Comparison of ENCODE assay signal across 22 cellular contexts in genomic region chr14:37167151-37168047, GRCh38. TPM values are rescaled to one million over a fixed set of nuclear protein-coding genes. Genes with fewer than 3 reads are reported as not detected.
"Had no signal": no experiment of that assay in that cellular context is flagged by ENCODE, and none has a peak within 500 bp of the region (broad histone marks: within the 10 kb centered on the region; RNA-seq: fewer than 3 reads in every experiment).

No MANE protein-coding gene starts in this region.

- H3K9ac ChIP-seq: parathyroid adenoma had no signal

- DNase-seq: activated CD4-positive, CD25-positive, alpha-beta regulatory T cell treated with anti-CD3 and anti-CD28 coated beads, Interleukin-2, amount 50 U/mL, for 72 hours; activated CD8-positive, alpha-beta memory T cell treated with anti-CD3 and anti-CD28 coated beads for 24 hours; activated CD8-positive, alpha-beta memory T cell treated with anti-CD3 and anti-CD28 coated beads, Interleukin-2, amount 50 U/mL, for 48 hours; activated effector memory CD4-positive, alpha-beta T cell treated with Interleukin-2 at 50 U/mL for 16 hours; activated naive CD4-positive, alpha-beta T cell treated with anti-CD3 and anti-CD28 coated beads, Interleukin-2, amount 50 U/mL, for 16 hours; activated T-cell treated with anti-CD3 and anti-CD28 coated beads, Interleukin-2, amount 50 U/mL, for 48 hours; aorta; brain microvascular endothelial cell; gastrocnemius medialis; heart left ventricle; islet precursor cell; left colon; lower lobe of right lung; spleen; stimulated activated CD4-positive, alpha-beta T cell treated with anti-CD3 and anti-CD28 coated beads, Interleukin-4, amount 100 ng/mL, for 4 hours; upper lobe of left lung had no signal

- H3K4me1 ChIP-seq: gastrocnemius medialis, lower lobe of right lung, parathyroid adenoma had no signal

- H3K27me3 ChIP-seq: brain microvascular endothelial cell, gastrocnemius medialis, upper lobe of left lung had no signal

- H3K79me2 ChIP-seq: parathyroid adenoma had no signal

- H3K9me3 ChIP-seq: gastrocnemius medialis, heart left ventricle, lower lobe of right lung, spleen, thoracic aorta, upper lobe of left lung had no signal

- ATAC-seq: esophagus mucosa; gastrocnemius medialis; heart left ventricle; left colon; lower lobe of right lung; natural killer cell treated with Interleukin-12 subunit alpha and Interleukin-12 subunit beta and Interleukin-15 and Interleukin-18, amount 100 ng/mL, for 72 hours; stimulated activated memory B cell treated with anti-CD40 and anti-IgM and Interleukin-4, amounts not matched to agents 10 μg/mL and 1 μg/mL and 100 μg/mL, for 72 hours had no signal

- H2AFZ ChIP-seq: parathyroid adenoma had no signal

- H3K27ac ChIP-seq: brain microvascular endothelial cell, coronary artery, gastrocnemius medialis, heart left ventricle, lower lobe of right lung, parathyroid adenoma, spleen, thoracic aorta, upper lobe of left lung had no signal

- H3K36me3 ChIP-seq: brain microvascular endothelial cell, gastrocnemius medialis, heart left ventricle, lower lobe of right lung, spleen, thoracic aorta, upper lobe of left lung had no signal

- H3K4me3 ChIP-seq: coronary artery, gastrocnemius medialis, heart left ventricle, lower lobe of right lung, spleen, thoracic aorta, upper lobe of left lung had no signal

RNA-seq across cellular contexts. Expression of gene SLC25A21, which starts 5.0 kb away (rescaled TPM):
- total RNA-seq: natural killer cell treated with Interleukin-12 subunit alpha and Interleukin-12 subunit beta and Interleukin-15 and Interleukin-18, amount 100 ng/mL, for 72 hours had no signal

RNA-seq across cellular contexts. Expression of gene MIPOL1, which starts 30.3 kb away (rescaled TPM):
- total RNA-seq: natural killer cell treated with Interleukin-12 subunit alpha and Interleukin-12 subunit beta and Interleukin-15 and Interleukin-18, amount 100 ng/mL, for 72 hours had no signal
